16 cellular contexts compared by ENCODE assay signal in genomic region chr4:124184767-124185166, GRCh38.
DNase-seq lines count a peak whose midpoint lies in the region; ATAC-seq and TF ChIP-seq lines count a peak whose summit lies in the region.
"Had no signal": no experiment of that assay in that cellular context is flagged by ENCODE, and none has a peak within 500 bp of the region (broad histone marks: within the 10 kb centered on the region; RNA-seq: fewer than 3 reads in every experiment).

No MANE protein-coding gene starts in this region.

- POLR2A ChIA-PET in CD4-positive, alpha-beta T cell (lab: Charles Lee): no interaction called here

- intact Hi-C loops in cardiac septum (cut with DNase I): no loop called here
- intact Hi-C loops in CD4-positive, alpha-beta T cell (cut with DNase I, micrococcal nuclease): no loop called here

- H3K4me3 Mint-ChIP-seq in GM23338: no peak overlapping the region
- no peak overlapping the region for H3K4me3 Mint-ChIP-seq in CD4-positive, alpha-beta T cell
- H3K4me3 Mint-ChIP-seq: CD8-positive, alpha-beta T cell; H9 had no signal

- H3K4me1 Mint-ChIP-seq in GM23338: peaks cover 14% of the 10 kb centered on the region; the same call in 2 of the 3 replicates
- H3K4me1 Mint-ChIP-seq in CD4-positive, alpha-beta T cell (ENCODE audit: low read depth): no peaks in the 10 kb centered on the region

- DNase-seq in GM23338 (ENCODE audit: low spot score) (no peak), renal cortical epithelial cell (ENCODE audit: low read depth) (peak; percentile 9), cardiac septum (ENCODE audit: low spot score) (no peak)
- DNase-seq in CD4-positive, alpha-beta T cell: no peak
- DNase-seq: C1 segment of cervical spinal cord; Caco-2; CD8-positive, alpha-beta T cell; DMS153; DND-41; GM23248; H9 had no signal

- no peak overlapping the region for H3K9ac ChIP-seq in OCI-LY3 (ENCODE audit: low read length)
- H3K9ac ChIP-seq: GM23248 had no signal

- CTCF ChIA-PET in CD4-positive, alpha-beta T cell (lab: Charles Lee): no interaction called here

- H3K27ac Mint-ChIP-seq in GM23338: peak overlapping the region; percentile 29; the same call in 1 of the 2 replicates
- H3K27ac Mint-ChIP-seq in CD4-positive, alpha-beta T cell: no peak overlapping the region
- H3K27ac Mint-ChIP-seq: CD8-positive, alpha-beta T cell; H9 had no signal

- H3K4me3 ChIP-seq in GM23338 (no peak overlapping the region), OCI-LY3 (ENCODE audit: low read length) (no peak overlapping the region)
- H3K4me3 ChIP-seq: GM12878, GM23248 had no signal

- H3K9me3 ChIP-seq in OCI-LY3 (ENCODE audit: insufficient read depth, low read length): no peaks in the 10 kb centered on the region
- no peaks in the 10 kb centered on the region for H3K9me3 ChIP-seq in CD4-positive, alpha-beta T cell (ENCODE audit: control insufficient read depth, low read length)
- H3K9me3 ChIP-seq: Caco-2 had no signal

- H2AFZ ChIP-seq in GM23338 (no peak overlapping the region), OCI-LY3 (ENCODE audit: low read depth, low read length) (no peak overlapping the region)
- H2AFZ ChIP-seq: GM23248 had no signal

- H3K27me3 Mint-ChIP-seq in GM23338 (ENCODE audit: insufficient read depth, low read depth, poor library complexity): no peaks in the 10 kb centered on the region
- no peaks in the 10 kb centered on the region for H3K27me3 Mint-ChIP-seq in CD4-positive, alpha-beta T cell

- H3K4me1 ChIP-seq in GM23338 (ENCODE audit: insufficient read depth) (peaks cover 22% of the 10 kb centered on the region), OCI-LY3 (ENCODE audit: low read length) (peaks cover 7% of the 10 kb centered on the region)
- H3K4me1 ChIP-seq: Caco-2 had no signal

- ATAC-seq in GM18502 (IDR thresholded peaks at IDR 0.05; ENCODE audit: poor library complexity, unreplicated experiment): peak; percentile 40
- no peak for ATAC-seq in GM23338
- no peak for ATAC-seq in GM19455 (IDR thresholded peaks at IDR 0.05; ENCODE audit: unreplicated experiment)
- ATAC-seq in CD4-positive, alpha-beta T cell (ENCODE audit: poor library complexity): no peak
- ATAC-seq: CD8-positive, alpha-beta T cell; GM12878; HCT116 had no signal

- TF ChIP-seq CTCF in GM23338 (conservative IDR thresholded peaks at IDR 0.05; ENCODE audit: low read depth in 2 of 2) (no peak), OCI-LY3 (IDR thresholded peaks at IDR 0.05; ENCODE audit: low read depth, low read length) (no peak)
- TF ChIP-seq CTCF in CD4-positive, alpha-beta T cell (IDR thresholded peaks at IDR 0.05): no peak

- H3K36me3 Mint-ChIP-seq in GM23338 (ENCODE audit: low read depth): no peaks in the 10 kb centered on the region; the same call in 2 of the 3 replicates
- no peaks in the 10 kb centered on the region for H3K36me3 Mint-ChIP-seq in CD4-positive, alpha-beta T cell (ENCODE audit: low read depth)
- H3K36me3 Mint-ChIP-seq: CD8-positive, alpha-beta T cell had no signal

- H3K79me2 ChIP-seq in GM23338 (replicated peaks; ENCODE audit: insufficient read depth) (no peaks in the 10 kb centered on the region), OCI-LY3 (ENCODE audit: low read length) (no peaks in the 10 kb centered on the region)

- H3K36me3 ChIP-seq in GM23338 (ENCODE audit: insufficient read depth): no peaks in the 10 kb centered on the region
- H3K36me3 ChIP-seq in OCI-LY3 (replicated peaks; ENCODE audit: low read depth, low read length): peaks cover 4% of the 10 kb centered on the region

- H3K4me2 ChIP-seq in GM23338 (no peak overlapping the region), OCI-LY3 (ENCODE audit: low read length) (peak overlapping the region; percentile 34)

- H3K27ac ChIP-seq in GM23338 (ENCODE audit: low read depth): no peak overlapping the region
- H3K27ac ChIP-seq in OCI-LY3 (ENCODE audit: low read length): no peak overlapping the region
- no peak overlapping the region for H3K27ac ChIP-seq in CD4-positive, alpha-beta T cell (ENCODE audit: low read depth, low read length)
- H3K27ac ChIP-seq: GM23248 had no signal

- H3K9me3 Mint-ChIP-seq in GM23338: no peaks in the 10 kb centered on the region
- H3K9me3 Mint-ChIP-seq in CD4-positive, alpha-beta T cell: no peaks in the 10 kb centered on the region

- H3K27me3 ChIP-seq in GM23338 (ENCODE audit: insufficient read depth): no peaks in the 10 kb centered on the region
- no peaks in the 10 kb centered on the region for H3K27me3 ChIP-seq in OCI-LY3 (ENCODE audit: low read depth, low read length)
- no peaks in the 10 kb centered on the region for H3K27me3 ChIP-seq in CD4-positive, alpha-beta T cell (ENCODE audit: control insufficient read depth, insufficient read depth, low read length)

- no peaks in the 10 kb centered on the region for H3F3A ChIP-seq in GM23338 (replicated peaks; ENCODE audit: low read depth)

- no peaks in the 10 kb centered on the region for H3K9me2 ChIP-seq in GM23338 (ENCODE audit: insufficient read depth)

- H4K20me1 ChIP-seq in GM23338 (replicated peaks; ENCODE audit: insufficient read depth) (no peaks in the 10 kb centered on the region), OCI-LY3 (ENCODE audit: insufficient read depth, low read length) (no peaks in the 10 kb centered on the region)

TF ChIP-seq in GM23338, 12 proteins besides CTCF, POLR2A, EP300 and RAD21 (continues in another document):
- no peak for TF ChIP-seq ZNF462 (CRISPR knock-in tag; IDR thresholded peaks at IDR 0.05)
- no peak for TF ChIP-seq ETS1 (IDR thresholded peaks at IDR 0.05)
